In the genomic region with DNA sequence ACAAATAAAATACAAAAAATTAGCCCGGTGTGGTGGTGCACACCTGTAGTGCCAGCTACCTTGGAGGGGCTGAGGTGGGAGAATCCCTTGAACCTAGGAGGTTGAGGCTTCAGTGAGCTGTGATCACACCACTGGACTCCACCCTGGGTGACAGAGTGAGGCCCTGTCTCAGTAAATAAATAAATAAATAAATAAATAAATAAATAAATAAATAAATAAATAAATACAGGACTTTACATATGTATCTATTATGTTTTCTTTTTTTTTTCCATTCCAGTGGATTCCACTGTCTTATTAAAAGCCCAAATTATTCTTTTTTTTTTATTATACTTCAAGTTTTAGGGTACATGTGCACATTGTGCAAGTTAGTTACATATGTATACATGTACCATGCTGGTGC, we compare ENCODE assay signal across 8 cellular contexts.
"Had no signal": no experiment of that assay in that cellular context is flagged by ENCODE, and none has a peak within 500 bp of the region (broad histone marks: within the 10 kb centered on the region; RNA-seq: fewer than 3 reads in every experiment).

No MANE protein-coding gene starts in this region.

- DNase-seq: GDM1, GF-D8 had no signal

- H3K4me3 ChIP-seq: GM12878 had no signal

- FAIRE-seq: G401.6, GM12878, GM12891, GM12892, GM18507, GM19239 had no signal

- ATAC-seq: GM12878 had no signal
